In the genomic region with DNA sequence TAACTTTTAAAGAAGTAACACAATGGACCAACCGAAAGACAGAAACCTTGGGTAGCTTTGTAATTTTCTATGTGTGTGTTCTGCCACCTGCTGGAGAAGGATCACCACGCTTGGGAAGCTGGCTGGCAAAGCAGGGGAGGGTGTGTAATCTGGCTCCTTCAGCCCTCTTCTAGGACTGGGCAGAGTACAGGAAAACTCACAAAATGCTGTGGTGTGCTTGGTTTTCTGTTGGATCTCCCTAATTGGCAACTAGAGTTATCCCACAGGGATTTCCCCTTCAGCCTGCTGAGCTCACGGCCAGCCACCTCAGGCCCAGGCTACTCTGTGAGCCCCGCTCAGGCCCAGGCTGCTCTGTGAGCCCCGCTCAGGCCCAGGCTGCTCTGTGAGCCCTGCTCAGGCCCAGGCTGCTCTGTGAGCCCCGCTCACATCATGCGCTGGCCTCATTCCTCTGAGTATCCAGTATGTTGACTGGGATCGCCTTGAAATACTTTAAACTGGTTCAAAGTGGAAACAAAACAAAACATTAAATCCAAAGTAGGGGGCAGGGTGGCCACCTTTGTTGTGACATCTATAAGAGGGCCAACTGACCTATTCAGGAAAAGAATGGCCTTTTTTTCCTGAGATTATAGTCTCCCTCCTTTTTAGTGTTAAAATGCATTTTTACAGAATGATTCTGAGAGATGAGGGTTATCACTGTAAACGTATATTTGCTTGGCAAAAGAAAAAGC, we compare ENCODE assay signal across 8 cellular contexts. TPM values are rescaled to one million over a fixed set of nuclear protein-coding genes. Genes with fewer than 3 reads are reported as not detected.
DNase-seq lines count a peak whose midpoint lies in the region; ATAC-seq, FAIRE-seq and TF ChIP-seq lines count a peak whose summit lies in the region.

No MANE protein-coding gene starts in this region.

- TF ChIP-seq POLR2A in GM18505 (IDR thresholded peaks at IDR 0.05; ENCODE audit: borderline replicate concordance, extremely low read depth, insufficient read depth, insufficient read length): no peak

- H3K9me1 ChIP-seq in keratinocyte (ENCODE audit: control insufficient read depth, extremely low read depth, insufficient read depth, low read length): no peaks in the 10 kb centered on the region

- no peak overlapping the region for H3K4me3 ChIP-seq in cardiac fibroblast (replicated peaks in 1 of 2; ENCODE audit: low read depth in 2 of 2, low read length in 2 of 2)
- no peak overlapping the region for H3K4me3 ChIP-seq in keratinocyte (ENCODE audit: control insufficient read depth in 2 of 3, extremely low read depth in 1 of 3, insufficient read depth in 2 of 3, low read depth in 1 of 3, low read length in 3 of 3)

- H3K27me3 ChIP-seq in keratinocyte (ENCODE audit: control insufficient read depth, extremely low read depth, insufficient read depth, low read length): no peaks in the 10 kb centered on the region

- peak; percentile 82 for TF ChIP-seq CTCF in cardiac fibroblast (IDR thresholded peaks at IDR 0.05; ENCODE audit: low read depth, low read length)
- TF ChIP-seq CTCF in keratinocyte (optimal IDR thresholded peaks at IDR 0.05 in 1 of 3, IDR thresholded peaks at IDR 0.05 in 1 of 3, conservative IDR thresholded peaks at IDR 0.05 in 1 of 3; ENCODE audit: extremely low read depth in 1 of 3, insufficient read depth in 2 of 3, low read length in 3 of 3): peak; percentile 70 to 82 (median 81)

- no peak overlapping the region for H3K27ac ChIP-seq in keratinocyte (ENCODE audit: control insufficient read depth, insufficient read depth, low read length)

- dilution Hi-C loops in keratinocyte (cut with MboI; ENCODE audit: extremely low pct_ligation_motif_present, low sequenced_read_pairs): no loop called here

- no peaks in the 10 kb centered on the region for H3K36me3 ChIP-seq in keratinocyte (ENCODE audit: control insufficient read depth in 2 of 2, extremely low read depth in 1 of 2, insufficient read depth in 2 of 2, low read length in 2 of 2)

- H3K4me1 ChIP-seq in keratinocyte (ENCODE audit: control insufficient read depth, extremely low read depth, insufficient read depth, low read length): peaks cover 26% of the 10 kb centered on the region

- FAIRE-seq in TTC549 (lab: Jason Lieb, UNC): peak; percentile 75
- FAIRE-seq in keratinocyte (lab: Jason Lieb, UNC): peak; percentile 80

- H3K9ac ChIP-seq in keratinocyte (ENCODE audit: control insufficient read depth, extremely low read depth, insufficient read depth, low read length): no peak overlapping the region

- no peaks in the 10 kb centered on the region for H3K79me2 ChIP-seq in keratinocyte (ENCODE audit: control insufficient read depth, insufficient read depth, low read length)

- no peak overlapping the region for H3K4me2 ChIP-seq in keratinocyte (ENCODE audit: control insufficient read depth, extremely low read depth, insufficient read depth, low read depth, low read length)

- DNase-seq in GM04504 (ENCODE audit: low read depth): peak; percentile 47
- DNase-seq in NCI-H146 (lab: John Stamatoyannopoulos, UW): peak; percentile 29
- DNase-seq in cardiac fibroblast (ENCODE audit: low read depth in 2 of 2): peak; percentile 83
- no peak for DNase-seq in keratinocyte (ENCODE audit: low read depth, low spot score)
- peak; percentile 40 for DNase-seq in stimulated activated CD4-positive, alpha-beta T cell treated with anti-CD3 and anti-CD28 coated beads, Interleukin-12 subunit alpha, Interleukin-12 subunit beta, amount 100 ng/mL, for 4 hours

- H4K20me1 ChIP-seq in keratinocyte (ENCODE audit: control insufficient read depth, extremely low read depth, insufficient read depth, low read length): no peaks in the 10 kb centered on the region

- ATAC-seq in HG02610 (IDR thresholded peaks at IDR 0.05; ENCODE audit: unreplicated experiment): peak; percentile 39
- ATAC-seq in GM18505 (IDR thresholded peaks at IDR 0.05; ENCODE audit: unreplicated experiment): no peak

- no peaks in the 10 kb centered on the region for H3K9me3 ChIP-seq in keratinocyte (ENCODE audit: control insufficient read depth, low read depth, low read length)

- H2AFZ ChIP-seq in keratinocyte (ENCODE audit: control insufficient read depth, low read length): peak overlapping the region; percentile 77

RNA-seq across cellular contexts. Expression of a gene that starts 52.0 kb away (rescaled TPM):
- polyA plus RNA-seq in keratinocyte: not detected in 3 replicates
- not detected for polyA plus RNA-seq in keratinocyte (2011; ENCODE audit: low read depth)
- not detected in 2 replicates for polyA plus RNA-seq in keratinocyte (2011; cell fraction: cytosol; rRNA removed)
- not detected in 2 replicates for polyA plus RNA-seq in keratinocyte (2011; cell fraction: nucleus; rRNA removed)
- not detected in 2 replicates for polyA plus RNA-seq in keratinocyte (2012; ENCODE audit: low replicate concordance)
- polyA minus RNA-seq in keratinocyte: not detected in 3 replicates
- polyA minus RNA-seq in keratinocyte (2011; cell fraction: cytosol; rRNA and poly(A)+ RNA removed): not detected
- not detected in 2 replicates for polyA minus RNA-seq in keratinocyte (2011; cell fraction: nucleus; rRNA and poly(A)+ RNA removed)

RNA-seq across cellular contexts. Expression of a gene that starts 53.3 kb away (rescaled TPM):
- not detected in 3 replicates for polyA plus RNA-seq in keratinocyte
- not detected for polyA plus RNA-seq in keratinocyte (2011; ENCODE audit: low read depth)
- polyA plus RNA-seq in keratinocyte (2011; cell fraction: cytosol; rRNA removed): not detected in 2 replicates
- not detected in 2 replicates for polyA plus RNA-seq in keratinocyte (2011; cell fraction: nucleus; rRNA removed)
- not detected in 2 replicates for polyA plus RNA-seq in keratinocyte (2012; ENCODE audit: low replicate concordance)
- not detected in 3 replicates for polyA minus RNA-seq in keratinocyte
- not detected for polyA minus RNA-seq in keratinocyte (2011; cell fraction: cytosol; rRNA and poly(A)+ RNA removed)
- polyA minus RNA-seq in keratinocyte (2011; cell fraction: nucleus; rRNA and poly(A)+ RNA removed): not detected in 2 replicates
